Comparison of ENCODE assay signal across 21 cellular contexts in genomic region chr1:12577020-12577419, GRCh38. TPM values are rescaled to one million over a fixed set of nuclear protein-coding genes. Genes with fewer than 3 reads are reported as not detected.
DNase-seq lines count a peak whose midpoint lies in the region; ATAC-seq, FAIRE-seq and TF ChIP-seq lines count a peak whose summit lies in the region.
"Had no signal": no experiment of that assay in that cellular context is flagged by ENCODE, and none has a peak within 500 bp of the region (broad histone marks: within the 10 kb centered on the region; RNA-seq: fewer than 3 reads in every experiment).

No MANE protein-coding gene starts in this region.

- no peak overlapping the region for H2BK15ac ChIP-seq in neuronal stem cell (ENCODE audit: low read length)

- H3K79me1 ChIP-seq in neuronal stem cell (ENCODE audit: low read depth, low read length), result no peaks in the 10 kb centered on the region

- no peak overlapping the region for H3K4ac ChIP-seq in neuronal stem cell (ENCODE audit: low read length)

- H3K36me3 Mint-ChIP-seq in stimulated activated effector memory CD8-positive, alpha-beta T cell treated with anti-CD3 and anti-CD28 coated beads, Interleukin-12 subunit alpha, Interleukin-12 subunit beta, amount 100 ng/mL, for 72 hours, result peaks cover 88% of the 10 kb centered on the region

- no peak overlapping the region for H3K9ac ChIP-seq in HepG2 (ENCODE audit: insufficient read depth, low read depth, low read length)
- H3K9ac ChIP-seq in neuronal stem cell (ENCODE audit: low read depth, low read length, poor library complexity), result no peak overlapping the region
- H3K9ac ChIP-seq: BLaER1 had no signal

- WGBS in HepG2 (ENCODE audit: low lambda C conversion rate), result 97% methylated on average over 12 of the region's 12 CpGs
- 90% methylated on average over 11 of the region's 12 CpGs for WGBS in right lobe of liver (ENCODE audit: insufficient coverage, low coverage, low lambda C conversion rate, missing lambda C conversion rate)
- WGBS in neuronal stem cell (ENCODE audit: extremely low coverage in 2 of 2, insufficient read length in 2 of 2, insufficient replicate concordance in 1 of 2), 2 donors, result no CpG with 5 or more reads among the region's 12 CpGs

- no peak overlapping the region for H2BK120ac ChIP-seq in neuronal stem cell (ENCODE audit: low read depth, low read length)

- H3K79me2 ChIP-seq in HepG2 (ENCODE audit: insufficient read depth, low read length), result no peaks in the 10 kb centered on the region

- peak overlapping the region; percentile 1 for H3K18ac ChIP-seq in neuronal stem cell (ENCODE audit: low read length)

- no peak for ATAC-seq in HepG2
- ATAC-seq in right lobe of liver, result no peak
- no peak for ATAC-seq in Panc1
- ATAC-seq in stimulated activated effector memory CD8-positive, alpha-beta T cell treated with anti-CD3 and anti-CD28 coated beads, Interleukin-12 subunit alpha, Interleukin-12 subunit beta, amount 100 ng/mL, for 72 hours, result no peak
- ATAC-seq: CD8-positive, alpha-beta T cell had no signal

- in situ Hi-C loops in HepG2 (cut with HindIII; ENCODE audit: extremely low pct_ligation_motif_present, low pct_unique_long_range_greater_than_20kb), result no loop called here
- in situ Hi-C loops in Panc1 (cut with HindIII; ENCODE audit: low pct_unique_long_range_greater_than_20kb, low sequenced_read_pairs), result no loop called here

- H3K27ac ChIP-seq in HepG2 (ENCODE audit: extremely low read length, insufficient read depth, low read length) (no peak overlapping the region), right lobe of liver (no peak overlapping the region), Panc1 (ENCODE audit: low read length) (peak overlapping the region; percentile 29; the same call in 1 of the 2 replicates), neuronal stem cell (replicated peaks; ENCODE audit: low read length) (no peak overlapping the region)
- H3K27ac ChIP-seq: 22Rv1, BLaER1, C4-2B had no signal

- TF ChIP-seq POLR2A in HepG2 (IDR thresholded peaks at IDR 0.05; ENCODE audit: insufficient read depth in 1 of 2, low read depth in 2 of 2, low read length in 2 of 2), result no peak
- no peak for TF ChIP-seq POLR2A in right lobe of liver (IDR thresholded peaks at IDR 0.05)

- CTCF ChIA-PET in HepG2 (lab: Yijun Ruan, JAX; ENCODE audit: low intra/inter-chr PET ratio, low total read pairs) (no interaction called here), Panc1 (lab: Charles Lee) (interaction anchor here (0.6 kb wide), 1 partner anchor 317 kb away, joined by 11 read pairs; no protein-coding TSS in a partner anchor)

- H3K36me3 ChIP-seq in HepG2 (replicated peaks in 1 of 2; ENCODE audit: control insufficient read depth in 1 of 2, insufficient read depth in 2 of 2, low read length in 2 of 2), result peaks cover 46 to 85% of the 10 kb centered on the region in 2 experiments
- peaks cover 0 to 91% (median 52%) of the 10 kb centered on the region in 4 donors for H3K36me3 ChIP-seq in right lobe of liver
- peaks cover 3% of the 10 kb centered on the region; the same call in 1 of the 2 replicates for H3K36me3 ChIP-seq in Panc1 (ENCODE audit: control insufficient read depth, insufficient read depth, low read length)
- H3K36me3 ChIP-seq in neuronal stem cell (replicated peaks in 1 of 2; ENCODE audit: control insufficient read depth in 2 of 2, insufficient read depth in 2 of 2, low read length in 2 of 2), result no peaks in the 10 kb centered on the region

- H3K27me3 ChIP-seq in HepG2 (ENCODE audit: control insufficient read depth in 1 of 2, insufficient read depth in 2 of 2, low read length in 2 of 2), result no peaks in the 10 kb centered on the region
- H3K27me3 ChIP-seq in right lobe of liver, result no peaks in the 10 kb centered on the region
- H3K27me3 ChIP-seq in Panc1 (ENCODE audit: control insufficient read depth, insufficient read depth, low read length), result no peaks in the 10 kb centered on the region
- peaks cover 0 to 2% (median 0%) of the 10 kb centered on the region in 3 experiments for H3K27me3 ChIP-seq in neuronal stem cell (ENCODE audit: control insufficient read depth in 3 of 3, insufficient read depth in 3 of 3, low read depth in 1 of 3, low read length in 3 of 3)
- H3K27me3 ChIP-seq: BLaER1 had no signal

- no peak overlapping the region for H2BK5ac ChIP-seq in neuronal stem cell (ENCODE audit: low read length)

- H3K4me2 ChIP-seq in HepG2 (ENCODE audit: low read depth, low read length), result no peak overlapping the region
- H3K4me2 ChIP-seq in neuronal stem cell (ENCODE audit: insufficient read depth, low read length, poor library complexity, severe bottlenecking), result no peak overlapping the region
- H3K4me2 ChIP-seq: BLaER1 had no signal

- no peak overlapping the region for H3K27ac Mint-ChIP-seq in stimulated activated effector memory CD8-positive, alpha-beta T cell treated with anti-CD3 and anti-CD28 coated beads, Interleukin-12 subunit alpha, Interleukin-12 subunit beta, amount 100 ng/mL, for 72 hours
- H3K27ac Mint-ChIP-seq: B cell; CD8-positive, alpha-beta T cell had no signal

- H2AFZ ChIP-seq in HepG2 (ENCODE audit: low read length), result no peak overlapping the region
- H2AFZ ChIP-seq in neuronal stem cell (ENCODE audit: low read length), result no peak overlapping the region

- no peak overlapping the region for H4K91ac ChIP-seq in neuronal stem cell (ENCODE audit: low read depth, low read length, poor library complexity)

- no peaks in the 10 kb centered on the region for H3K4me1 ChIP-seq in HepG2 (ENCODE audit: insufficient read depth, low read length)
- peaks cover 0 to 3% (median 0%) of the 10 kb centered on the region in 4 donors for H3K4me1 ChIP-seq in right lobe of liver
- H3K4me1 ChIP-seq in Panc1 (ENCODE audit: control insufficient read depth, insufficient read depth, low read length), result peaks cover 42% of the 10 kb centered on the region
- H3K4me1 ChIP-seq in neuronal stem cell (ENCODE audit: control insufficient read depth in 2 of 2, insufficient read depth in 1 of 2, low read depth in 1 of 2, low read length in 2 of 2), result no peaks in the 10 kb centered on the region
- H3K4me1 ChIP-seq: BLaER1, Caco-2, HAP-1 had no signal

- H4K20me1 ChIP-seq in HepG2 (ENCODE audit: insufficient read depth, low read length), result peaks cover 15% of the 10 kb centered on the region
- H4K20me1 ChIP-seq: BLaER1 had no signal

- TF ChIP-seq EP300 in HepG2 (IDR thresholded peaks at IDR 0.05; ENCODE audit: low read depth in 2 of 2, low read length in 2 of 2) (no peak), HepG2 (CRISPR knock-in tag; IDR thresholded peaks at IDR 0.05; ENCODE audit: borderline replicate concordance) (no peak)

- no peak overlapping the region for H4K8ac ChIP-seq in neuronal stem cell (ENCODE audit: low read depth, low read length)

- BruUV-seq in HepG2 (replicated peaks; lab: Mats Ljungman, UMichigan) (TSS peak; percentile 19), Panc1 (replicated peaks; lab: Mats Ljungman, UMichigan) (no TSS peak)

- DNase-seq in HepG2 (ENCODE audit: low spot score) (no peak), right lobe of liver (no peak), Panc1 (ENCODE audit: low read depth, low spot score) (no peak), neuronal stem cell (ENCODE audit: low spot score) (no peak), NCI-H1694 (lab: John Stamatoyannopoulos, UW) (no peak)
- DNase-seq in stimulated activated effector memory CD8-positive, alpha-beta T cell treated with anti-CD3 and anti-CD28 coated beads, Interleukin-12 subunit alpha, Interleukin-12 subunit beta, amount 100 ng/mL, for 72 hours (ENCODE audit: low spot score in 2 of 2), result no peak
- DNase-seq: Caco-2; CD4-positive, CD25-positive, alpha-beta regulatory T cell; CD8-positive, alpha-beta T cell; DMS153; DND-41; GOT3 had no signal

- no peaks in the 10 kb centered on the region for H3K9me3 Mint-ChIP-seq in stimulated activated effector memory CD8-positive, alpha-beta T cell treated with anti-CD3 and anti-CD28 coated beads, Interleukin-12 subunit alpha, Interleukin-12 subunit beta, amount 100 ng/mL, for 72 hours
- H3K9me3 Mint-ChIP-seq: CD4-positive, CD25-positive, alpha-beta regulatory T cell; CD8-positive, alpha-beta T cell had no signal

- H3K23ac ChIP-seq in neuronal stem cell (ENCODE audit: low read depth, low read length, poor library complexity), result no peak overlapping the region

- H2BK12ac ChIP-seq in neuronal stem cell (ENCODE audit: low read length), result no peak overlapping the region

- no peak overlapping the region for H3K4me3 ChIP-seq in HepG2 (replicated peaks in 1 of 3; ENCODE audit: insufficient read depth in 1 of 3, low read depth in 2 of 3, low read length in 3 of 3)
- no peak overlapping the region for H3K4me3 ChIP-seq in right lobe of liver
- no peak overlapping the region for H3K4me3 ChIP-seq in Panc1 (ENCODE audit: low read depth in 2 of 2, low read length in 2 of 2)
- no peak overlapping the region for H3K4me3 ChIP-seq in neuronal stem cell (ENCODE audit: low read length in 2 of 2)
- H3K4me3 ChIP-seq: BLaER1, HAP-1 had no signal

- peaks cover 5% of the 10 kb centered on the region for H3K4me1 Mint-ChIP-seq in stimulated activated effector memory CD8-positive, alpha-beta T cell treated with anti-CD3 and anti-CD28 coated beads, Interleukin-12 subunit alpha, Interleukin-12 subunit beta, amount 100 ng/mL, for 72 hours
- H3K4me1 Mint-ChIP-seq: B cell; CD4-positive, CD25-positive, alpha-beta regulatory T cell had no signal

- H3K9me3 ChIP-seq in HepG2 (ENCODE audit: low read length) (no peaks in the 10 kb centered on the region), right lobe of liver (no peaks in the 10 kb centered on the region), Panc1 (ENCODE audit: control insufficient read depth, insufficient read depth, low read depth, low read length) (no peaks in the 10 kb centered on the region), neuronal stem cell (replicated peaks in 1 of 2; ENCODE audit: control insufficient read depth in 2 of 2, insufficient read depth in 1 of 2, low read depth in 1 of 2, low read length in 2 of 2) (no peaks in the 10 kb centered on the region)
- H3K9me3 ChIP-seq: BLaER1, Caco-2, HAP-1 had no signal

- POLR2A ChIA-PET in HepG2 (lab: Yijun Ruan, JAX) (interaction anchor here (0.9 kb wide), 1 partner anchor 8 kb away, joined by 3 read pairs; no protein-coding TSS in a partner anchor), Panc1 (lab: Charles Lee) (no interaction called here)

- no peak for TF ChIP-seq RAD21 in HepG2 (CRISPR knock-in tag; IDR thresholded peaks at IDR 0.05)

- FAIRE-seq in HepG2 (lab: Jason Lieb, UNC), result no peak
- FAIRE-seq: A204.1, G401.6, GM12892, H54 had no signal

- TF ChIP-seq CTCF in HepG2 (CRISPR knock-in tag; IDR thresholded peaks at IDR 0.05) (no peak), right lobe of liver (IDR thresholded peaks at IDR 0.05) (no peak), Panc1 (IDR thresholded peaks at IDR 0.05) (no peak)

- H3K4me3 Mint-ChIP-seq in stimulated activated effector memory CD8-positive, alpha-beta T cell treated with anti-CD3 and anti-CD28 coated beads, Interleukin-12 subunit alpha, Interleukin-12 subunit beta, amount 100 ng/mL, for 72 hours, result no peak overlapping the region
- H3K4me3 Mint-ChIP-seq: B cell; CD8-positive, alpha-beta T cell had no signal

- no peak overlapping the region for H3K14ac ChIP-seq in neuronal stem cell (ENCODE audit: low read length)

- no peak overlapping the region for H2AK5ac ChIP-seq in neuronal stem cell (ENCODE audit: low read depth, low read length)

- intact Hi-C loops in HepG2 (cut with micrococcal nuclease; ENCODE audit: unreplicated experiment) (no loop called here), right lobe of liver (cut with DNase I) (no loop called here), Panc1 (cut with micrococcal nuclease; ENCODE audit: unreplicated experiment) (no loop called here)

RNA-seq across cellular contexts. Expression of gene DHRS3, which starts 41.0 kb away (rescaled TPM):
- total RNA-seq in HepG2 (2016; rRNA removed; fragmentation: Illumina TruSeq; extraction: Trizol), result 30.5 and 48.5 TPM in 2 replicates
- total RNA-seq in HepG2 (2016; cell fraction: cytosol; rRNA removed; fragmentation: Illumina TruSeq; extraction: Trizol; ENCODE audit: low read depth), result 25.5 and 27.3 TPM in 2 replicates
- total RNA-seq in HepG2 (2016; cell fraction: insoluble cytoplasmic fraction; rRNA removed; fragmentation: Illumina TruSeq; extraction: Trizol), result 26.6 and 52.7 TPM in 2 replicates
- 29.7 and 30.7 TPM in 2 replicates for total RNA-seq in HepG2 (2016; cell fraction: membrane; rRNA removed; fragmentation: Illumina TruSeq; extraction: Trizol)
- 41.7 and 48.7 TPM in 2 replicates for total RNA-seq in HepG2 (2016; cell fraction: nucleus; rRNA removed; fragmentation: Illumina TruSeq; extraction: Trizol)
- polyA plus RNA-seq in HepG2 (2011; rRNA removed), result 90.5 and 107 TPM in 2 replicates
- polyA plus RNA-seq in HepG2 (2011; cell fraction: cytosol; rRNA removed), result 85.8 and 93.3 TPM in 2 replicates
- polyA plus RNA-seq in HepG2 (2011; cell fraction: nucleus; rRNA removed), result 96.4 and 100 TPM in 2 replicates
- polyA plus RNA-seq in HepG2 (2012), result 60.3 and 66.6 TPM in 2 replicates
- 7.8 TPM in 2 replicates for polyA plus RNA-seq in HepG2 (2016; cell fraction: cytosol; fragmentation: Illumina TruSeq; extraction: Trizol; ENCODE audit: low read depth)
- polyA plus RNA-seq in HepG2 (2016; cell fraction: insoluble cytoplasmic fraction; fragmentation: Illumina TruSeq; extraction: Trizol; ENCODE audit: low read depth), result 18.9 and 21.8 TPM in 2 replicates
- 13.0 and 14.3 TPM in 2 replicates for polyA plus RNA-seq in HepG2 (2016; cell fraction: membrane; fragmentation: Illumina TruSeq; extraction: Trizol; ENCODE audit: low read depth)
- 64.9 and 66.2 TPM in 2 replicates for polyA plus RNA-seq in HepG2 (2016; cell fraction: nucleus; fragmentation: Illumina TruSeq; extraction: Trizol; ENCODE audit: insufficient read depth, low read depth)
- 17.4 and 446 TPM in 2 replicates for polyA minus RNA-seq in HepG2 (2011; rRNA and poly(A)+ RNA removed; ENCODE audit: low replicate concordance)
- 107 and 116 TPM in 2 replicates for polyA minus RNA-seq in HepG2 (2011; cell fraction: cytosol; rRNA and poly(A)+ RNA removed)
- 65.1 and 73.6 TPM in 2 replicates for polyA minus RNA-seq in HepG2 (2011; cell fraction: nucleus; rRNA and poly(A)+ RNA removed)
- total RNA-seq in right lobe of liver, result 100 to 1,000 TPM; 132 to 252 (median 172) TPM
- 113 TPM for total RNA-seq in Panc1 (2021; ENCODE audit: unreplicated experiment)
- polyA plus RNA-seq in Panc1 (2012; ENCODE audit: insufficient read length), result 143 TPM
- 0.75 TPM for polyA plus RNA-seq in neuronal stem cell (2013, experiment 1 of 2)
- polyA plus RNA-seq in neuronal stem cell (2013, experiment 2 of 2), result 0.76 TPM
